Comparison of ENCODE assay signal across 1 cellular context in the genomic region with DNA sequence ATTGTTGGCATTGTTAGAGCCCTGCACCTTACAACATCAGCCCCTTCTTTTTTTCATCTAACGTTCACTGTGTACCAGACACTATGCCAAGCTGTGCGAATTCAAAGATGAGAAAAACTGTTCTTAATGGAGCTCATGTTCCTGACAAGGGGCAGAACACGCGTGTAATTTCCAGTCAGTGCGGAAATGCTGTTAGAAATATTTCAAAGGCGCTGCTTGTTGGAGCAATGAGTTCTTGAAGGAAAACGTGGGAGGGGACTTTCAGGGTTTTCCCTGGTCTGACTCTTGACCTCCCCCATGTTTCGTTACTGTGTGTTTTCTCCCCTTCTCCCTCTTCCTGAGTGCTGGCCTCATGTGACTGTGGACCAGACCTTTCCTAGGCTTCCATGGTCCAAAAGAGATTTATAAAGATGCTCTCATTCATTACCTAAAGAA.
TF ChIP-seq lines count a peak whose summit lies in the region.

No MANE protein-coding gene starts in this region.

TF ChIP-seq in GM12878, 131 proteins besides CTCF, POLR2A, EP300 and RAD21 (continued from another document):
- TF ChIP-seq IRF3 (IDR thresholded peaks at IDR 0.05), result no peak
- TF ChIP-seq, protein P1, sequence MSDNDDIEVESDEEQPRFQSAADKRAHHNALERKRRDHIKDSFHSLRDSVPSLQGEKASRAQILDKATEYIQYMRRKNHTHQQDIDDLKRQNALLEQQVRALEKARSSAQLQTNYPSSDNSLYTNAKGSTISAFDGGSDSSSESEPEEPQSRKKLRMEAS (IDR thresholded peaks at IDR 0.05; ENCODE audit: low read depth, low read length), result 0 out of 2 replicates have a peak, but pooled peaks have one; percentile 36
- no peak for TF ChIP-seq GATAD2B (conservative IDR thresholded peaks at IDR 0.05; ENCODE audit: low read depth)
- peak; percentile 22; the same call in 1 of the 2 replicates for TF ChIP-seq FOXM1 (IDR thresholded peaks at IDR 0.05; ENCODE audit: low read depth, low read length)
- no peak for TF ChIP-seq SIX5 (IDR thresholded peaks at IDR 0.05; ENCODE audit: low read depth, low read length, severe bottlenecking)
- TF ChIP-seq CREB1 (IDR thresholded peaks at IDR 0.05; ENCODE audit: low read depth), result no peak
- TF ChIP-seq, protein P2, sequence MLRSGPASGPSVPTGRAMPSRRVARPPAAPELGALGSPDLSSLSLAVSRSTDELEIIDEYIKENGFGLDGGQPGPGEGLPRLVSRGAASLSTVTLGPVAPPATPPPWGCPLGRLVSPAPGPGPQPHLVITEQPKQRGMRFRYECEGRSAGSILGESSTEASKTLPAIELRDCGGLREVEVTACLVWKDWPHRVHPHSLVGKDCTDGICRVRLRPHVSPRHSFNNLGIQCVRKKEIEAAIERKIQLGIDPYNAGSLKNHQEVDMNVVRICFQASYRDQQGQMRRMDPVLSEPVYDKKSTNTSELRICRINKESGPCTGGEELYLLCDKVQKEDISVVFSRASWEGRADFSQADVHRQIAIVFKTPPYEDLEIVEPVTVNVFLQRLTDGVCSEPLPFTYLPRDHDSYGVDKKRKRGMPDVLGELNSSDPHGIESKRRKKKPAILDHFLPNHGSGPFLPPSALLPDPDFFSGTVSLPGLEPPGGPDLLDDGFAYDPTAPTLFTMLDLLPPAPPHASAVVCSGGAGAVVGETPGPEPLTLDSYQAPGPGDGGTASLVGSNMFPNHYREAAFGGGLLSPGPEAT (IDR thresholded peaks at IDR 0.05; ENCODE audit: low read depth), result peak; percentile 70; the same call in 1 of the 2 replicates
- no peak for TF ChIP-seq HSF1 (IDR thresholded peaks at IDR 0.05; ENCODE audit: low read depth, low read length)
- TF ChIP-seq KDM1A (IDR thresholded peaks at IDR 0.05; ENCODE audit: borderline replicate concordance), result no peak
- TF ChIP-seq NKRF (conservative IDR thresholded peaks at IDR 0.05), result 0 out of 2 replicates have a peak, but pooled peaks have one; percentile 21
- peak in 1 of 2 experiments; percentile 44; a peak in 1 of 4 replicates for TF ChIP-seq ETV6 (conservative IDR thresholded peaks at IDR 0.05 in 1 of 2, IDR thresholded peaks at IDR 0.05 in 1 of 2; ENCODE audit: borderline replicate concordance in 1 of 2, low read depth in 1 of 2)
- TF ChIP-seq IKZF1 (conservative IDR thresholded peaks at IDR 0.05), result peak; percentile 71
- TF ChIP-seq TBL1XR1 (IDR thresholded peaks at IDR 0.05; ENCODE audit: low read depth, low read length), result no peak
- TF ChIP-seq BCL3 (IDR thresholded peaks at IDR 0.05; ENCODE audit: borderline replicate concordance, insufficient read depth, low read depth, low read length, poor library complexity, severe bottlenecking), result no peak
- TF ChIP-seq BCL11A (IDR thresholded peaks at IDR 0.05; ENCODE audit: low read depth, low read length), result no peak
- peak; percentile 6; the same call in 1 of the 2 replicates for TF ChIP-seq DPF2 (IDR thresholded peaks at IDR 0.05)
- TF ChIP-seq WRNIP1 (IDR thresholded peaks at IDR 0.05; ENCODE audit: borderline replicate concordance, low read depth, low read length), result peak; percentile 80; the same call in 1 of the 2 replicates
- no peak for TF ChIP-seq PML (IDR thresholded peaks at IDR 0.05; ENCODE audit: low read length)
- no peak for TF ChIP-seq ZNF24 (IDR thresholded peaks at IDR 0.05)
- TF ChIP-seq, protein P3, sequence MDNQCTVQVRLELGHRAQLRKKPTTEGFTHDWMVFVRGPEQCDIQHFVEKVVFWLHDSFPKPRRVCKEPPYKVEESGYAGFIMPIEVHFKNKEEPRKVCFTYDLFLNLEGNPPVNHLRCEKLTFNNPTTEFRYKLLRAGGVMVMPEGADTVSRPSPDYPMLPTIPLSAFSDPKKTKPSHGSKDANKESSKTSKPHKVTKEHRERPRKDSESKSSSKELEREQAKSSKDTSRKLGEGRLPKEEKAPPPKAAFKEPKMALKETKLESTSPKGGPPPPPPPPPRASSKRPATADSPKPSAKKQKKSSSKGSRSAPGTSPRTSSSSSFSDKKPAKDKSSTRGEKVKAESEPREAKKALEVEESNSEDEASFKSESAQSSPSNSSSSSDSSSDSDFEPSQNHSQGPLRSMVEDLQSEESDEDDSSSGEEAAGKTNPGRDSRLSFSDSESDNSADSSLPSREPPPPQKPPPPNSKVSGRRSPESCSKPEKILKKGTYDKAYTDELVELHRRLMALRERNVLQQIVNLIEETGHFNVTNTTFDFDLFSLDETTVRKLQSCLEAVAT (IDR thresholded peaks at IDR 0.05), result no peak
TF ChIP-seq in GM12878: peak in this region for 22.
